In the genomic region with DNA sequence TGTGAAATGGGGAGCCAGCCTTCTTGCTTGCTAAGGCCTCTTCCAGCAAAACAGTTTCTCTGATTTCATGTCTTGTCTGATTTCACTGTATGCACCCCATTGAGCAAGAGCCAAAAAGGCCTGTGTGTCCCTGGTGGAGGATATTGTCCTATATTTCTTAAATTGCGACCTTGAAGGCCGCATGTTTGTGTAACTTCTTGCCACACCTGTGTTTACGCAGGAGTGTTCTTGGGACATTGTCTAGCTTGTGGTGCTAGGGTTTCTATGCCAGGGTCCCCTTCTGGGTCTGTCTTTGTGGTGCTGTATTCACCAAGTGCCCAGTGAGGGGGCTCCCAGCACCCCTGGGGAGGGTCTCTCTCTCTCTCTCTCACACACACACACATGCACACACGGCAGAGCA, we compare ENCODE assay signal across 4 cellular contexts. TPM values are rescaled to one million over a fixed set of nuclear protein-coding genes. Genes with fewer than 3 reads are reported as not detected.
"Had no signal": no experiment of that assay in that cellular context is flagged by ENCODE, and none has a peak within 500 bp of the region (broad histone marks: within the 10 kb centered on the region; RNA-seq: fewer than 3 reads in every experiment).

No MANE protein-coding gene starts in this region.

RNA-seq across cellular contexts. Expression of a gene that starts 6.8 kb away (rescaled TPM):
- total RNA-seq: LHCN-M2, M059J, MCF 10A, NCI-H460 had no signal
